Comparison of ENCODE assay signal across 8 cellular contexts in the genomic region with DNA sequence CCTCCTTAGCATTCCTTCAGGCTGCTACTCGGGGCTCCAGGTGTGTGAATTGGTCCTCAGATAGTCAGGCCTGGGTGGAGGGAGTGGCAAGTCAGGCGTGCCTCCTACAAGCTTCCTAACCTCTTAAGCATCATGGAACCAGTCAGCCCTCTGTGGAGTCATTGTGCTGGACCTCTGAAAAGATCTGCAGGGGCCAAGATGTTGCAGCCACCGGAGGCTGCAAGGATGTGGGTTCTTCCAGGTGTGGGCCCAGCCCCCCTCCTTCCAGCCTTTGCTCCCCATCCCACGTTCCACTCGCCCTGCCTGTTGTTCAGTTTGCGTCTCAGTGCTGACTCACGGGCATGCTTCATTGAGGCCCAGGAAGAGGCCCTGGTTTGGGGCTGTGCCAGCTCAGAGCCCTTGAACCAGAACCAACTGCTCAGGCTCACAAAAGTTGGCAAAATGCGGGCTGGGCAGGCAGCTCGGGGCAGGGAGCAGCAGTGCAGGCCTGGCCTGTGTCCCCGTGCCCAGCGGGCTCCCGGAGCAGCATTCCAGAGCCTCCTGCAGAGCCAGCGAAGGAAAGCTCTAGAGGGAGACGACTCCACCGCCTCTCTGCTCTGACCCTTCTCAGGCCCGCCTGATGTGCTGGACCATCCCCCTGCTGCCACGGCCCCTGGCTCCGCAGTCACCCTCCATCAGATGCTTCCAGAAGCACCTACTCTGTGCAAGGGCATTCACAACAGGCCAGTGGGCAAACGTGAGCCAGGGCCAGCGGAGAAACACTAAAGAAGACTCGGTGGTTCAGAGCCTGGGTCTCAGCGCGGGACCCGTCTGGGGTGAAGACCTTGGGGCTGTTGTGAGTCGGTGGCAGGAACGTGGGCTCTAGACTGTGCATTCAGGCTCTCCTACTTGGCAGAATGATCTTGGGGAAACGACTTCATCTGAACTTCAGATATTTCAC. TPM values are rescaled to one million over a fixed set of nuclear protein-coding genes. Genes with fewer than 3 reads are reported as not detected.
DNase-seq lines count a peak whose midpoint lies in the region; ATAC-seq and TF ChIP-seq lines count a peak whose summit lies in the region.

No MANE protein-coding gene starts in this region.

- no peaks in the 10 kb centered on the region for H3K9me3 ChIP-seq in vagina

- H3K27ac ChIP-seq in vagina = peak overlapping the region; percentile 81

- intact Hi-C loops in Right ventricle myocardium superior (cut with DNase I) (no loop called here), sciatic nerve (cut with DNase I) (loop anchor here (10.0 kb wide), 1 partner anchor 54 kb away; no protein-coding TSS in a partner anchor), vagina (cut with DNase I) (no loop called here)

- H3K4me1 Mint-ChIP-seq in activated naive CD8-positive, alpha-beta T cell treated with anti-CD3 and anti-CD28 coated beads for 36 hours = peaks cover 38% of the 10 kb centered on the region

- DNase-seq in DMS153 (lab: John Stamatoyannopoulos, UW) (peak; percentile 71), SKM-1 (lab: John Stamatoyannopoulos, UW; ENCODE audit: unreplicated experiment) (peak; percentile 34), Right ventricle myocardium superior (peak; percentile 91), sciatic nerve (ENCODE audit: low spot score) (peak; percentile 88), vagina (ENCODE audit: extremely low spot score in 2 of 2) (peak; percentile 92 to 97)
- peak; percentile 75 for DNase-seq in activated naive CD8-positive, alpha-beta T cell treated with anti-CD3 and anti-CD28 coated beads for 36 hours

- no peak for TF ChIP-seq CTCF in vagina (IDR thresholded peaks at IDR 0.05)

- H3K4me1 ChIP-seq in vagina = peaks cover 74% of the 10 kb centered on the region

- peaks cover 5% of the 10 kb centered on the region for H3K36me3 Mint-ChIP-seq in activated naive CD8-positive, alpha-beta T cell treated with anti-CD3 and anti-CD28 coated beads for 36 hours

- no peaks in the 10 kb centered on the region for H3K27me3 ChIP-seq in vagina

- H3K36me3 ChIP-seq in vagina = no peaks in the 10 kb centered on the region

- peaks cover 18% of the 10 kb centered on the region for H3K27me3 Mint-ChIP-seq in activated naive CD8-positive, alpha-beta T cell treated with anti-CD3 and anti-CD28 coated beads for 36 hours

- peak; percentile 42 for ATAC-seq in HG03571 (IDR thresholded peaks at IDR 0.05; ENCODE audit: unreplicated experiment)
- ATAC-seq in Right ventricle myocardium superior (ENCODE audit: poor library complexity) = peak; percentile 57
- ATAC-seq in sciatic nerve = peak; percentile 12
- no peak for ATAC-seq in GM21367 (IDR thresholded peaks at IDR 0.05; ENCODE audit: unreplicated experiment)

- TF ChIP-seq POLR2A in vagina (IDR thresholded peaks at IDR 0.05) = no peak

- peak overlapping the region; percentile 35 for H3K27ac Mint-ChIP-seq in activated naive CD8-positive, alpha-beta T cell treated with anti-CD3 and anti-CD28 coated beads for 36 hours

- H3K4me3 ChIP-seq in vagina = no peak overlapping the region

- no peaks in the 10 kb centered on the region for H3K9me3 Mint-ChIP-seq in activated naive CD8-positive, alpha-beta T cell treated with anti-CD3 and anti-CD28 coated beads for 36 hours

- peak overlapping the region; percentile 54 for H3K4me3 Mint-ChIP-seq in activated naive CD8-positive, alpha-beta T cell treated with anti-CD3 and anti-CD28 coated beads for 36 hours

RNA-seq across cellular contexts. Expression of gene LDHD, which starts 7.5 kb away (rescaled TPM):
- not detected for total RNA-seq in activated naive CD8-positive, alpha-beta T cell treated with anti-CD3 and anti-CD28 coated beads for 36 hours
- total RNA-seq in Right ventricle myocardium superior (84.7 TPM), sciatic nerve (12.1 TPM), vagina (10.1 TPM)

RNA-seq across cellular contexts. Expression of gene ZFP1, which starts 39.3 kb away (rescaled TPM):
- total RNA-seq in activated naive CD8-positive, alpha-beta T cell treated with anti-CD3 and anti-CD28 coated beads for 36 hours = 10 to 100 TPM; 18.7 to 19.0 TPM
- total RNA-seq in Right ventricle myocardium superior = 7.2 TPM
- 19.0 TPM for total RNA-seq in sciatic nerve
- total RNA-seq in vagina = 11.3 TPM

Comparison
In these comparisons a context has a peak if more than half of its experiments do, and no peak if none do; other contexts are left out.
1. DNase-seq: peak in every context shown above with its lines; median percentile 94 in vagina; 91 in Right ventricle myocardium superior; 88 in sciatic nerve; 75 in activated naive CD8-positive, alpha-beta T cell treated with anti-CD3 and anti-CD28 coated beads for 36 hours; 71 in DMS153; 34 in SKM-1.
2. RNA of gene LDHD, which starts 7.5 kb away (total RNA-seq): 84.7 TPM in Right ventricle myocardium superior (single experiment), 12.1 TPM in sciatic nerve (single experiment) and 10.1 TPM in vagina (single experiment); not detected in activated naive CD8-positive, alpha-beta T cell treated with anti-CD3 and anti-CD28 coated beads for 36 hours; every median in the first group is over 10 times any median in the second.